In the genomic region with DNA sequence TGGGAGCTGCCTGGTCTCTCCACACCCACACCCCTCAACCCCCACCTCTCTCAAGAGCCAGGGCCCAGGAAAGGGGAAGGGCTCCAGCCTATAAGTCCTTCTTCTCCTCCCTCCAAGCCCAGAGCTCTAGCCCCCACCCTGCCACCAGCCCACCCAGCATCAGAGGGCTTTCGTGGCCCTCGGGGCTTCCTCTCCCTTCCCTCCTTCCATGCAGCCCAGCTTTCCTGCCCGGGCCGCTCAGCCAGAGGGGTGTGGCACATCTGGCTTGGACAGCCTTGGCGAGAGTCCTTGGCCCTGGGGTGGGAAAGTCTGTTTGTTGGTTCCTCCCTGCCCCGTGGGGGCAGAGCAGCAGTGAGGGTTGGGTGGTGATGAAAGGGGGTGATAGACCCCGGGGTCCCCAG, we compare ENCODE assay signal across 13 cellular contexts. TPM values are rescaled to one million over a fixed set of nuclear protein-coding genes. Genes with fewer than 3 reads are reported as not detected.
DNase-seq lines count a peak whose midpoint lies in the region; ATAC-seq and TF ChIP-seq lines count a peak whose summit lies in the region.
"Had no signal": no experiment of that assay in that cellular context is flagged by ENCODE, and none has a peak within 500 bp of the region (broad histone marks: within the 10 kb centered on the region; RNA-seq: fewer than 3 reads in every experiment).

No MANE protein-coding gene starts in this region.

- no peaks in the 10 kb centered on the region for H3K36me3 ChIP-seq in ovary
- H3K36me3 ChIP-seq: Peyer's patch had no signal

- peaks cover 47% of the 10 kb centered on the region for H3K4me1 ChIP-seq in ovary (ENCODE audit: insufficient read depth)

- H3K36me3 Mint-ChIP-seq in nephron progenitor cell (ENCODE audit: low read depth): no peaks in the 10 kb centered on the region
- H3K36me3 Mint-ChIP-seq in activated CD8-positive, alpha-beta memory T cell treated with anti-CD3 and anti-CD28 coated beads, Interleukin-2, amount 10 ng/mL, durations not matched to agents 7 days and 5 days: no peaks in the 10 kb centered on the region
- H3K36me3 Mint-ChIP-seq: stimulated activated memory B cell treated with anti-CD40 and anti-IgM and Interleukin-4, amounts not matched to agents 10 μg/mL and 1 μg/mL and 100 μg/mL, for 72 hours had no signal

- 3 to 8% (median 6%) methylated on average over 7 of the region's 7 CpGs for WGBS in ovary, 3 donors

- H3K27me3 ChIP-seq in ovary: no peaks in the 10 kb centered on the region
- H3K27me3 ChIP-seq: Peyer's patch had no signal

- TF ChIP-seq EP300 in ovary (IDR thresholded peaks at IDR 0.05): no peak

- H3K27me3 Mint-ChIP-seq in nephron progenitor cell (ENCODE audit: low read depth, poor library complexity): peaks cover 19% of the 10 kb centered on the region
- peaks cover 2% of the 10 kb centered on the region for H3K27me3 Mint-ChIP-seq in activated CD8-positive, alpha-beta memory T cell treated with anti-CD3 and anti-CD28 coated beads, Interleukin-2, amount 10 ng/mL, durations not matched to agents 7 days and 5 days

- TF ChIP-seq POLR2A in ovary (IDR thresholded peaks at IDR 0.05): no peak

- H3K27ac Mint-ChIP-seq in nephron progenitor cell: no peak overlapping the region
- no peak overlapping the region for H3K27ac Mint-ChIP-seq in activated CD8-positive, alpha-beta memory T cell treated with anti-CD3 and anti-CD28 coated beads, Interleukin-2, amount 10 ng/mL, durations not matched to agents 7 days and 5 days
- H3K27ac Mint-ChIP-seq: activated T-helper 2 cell treated with anti-CD3 and anti-CD28 coated beads, Interferon-gamma antibody, Interleukin-2, Interleukin-4, amounts not matched to agents 10 μg/mL and 5 μg/mL and 100 μg/mL, durations not matched to agents 14 hours and 24 hours and 36 hours; stimulated activated memory B cell treated with anti-CD40 and anti-IgM and Interleukin-4, amounts not matched to agents 10 μg/mL and 1 μg/mL and 100 μg/mL, for 72 hours had no signal

- H3K4me3 ChIP-seq in AG04449 (ENCODE audit: low read depth, low read length): peak overlapping the region; percentile 12; the same call in 1 of the 2 replicates
- H3K4me3 ChIP-seq in ovary: no peak overlapping the region
- H3K4me3 ChIP-seq: Peyer's patch had no signal

- intact Hi-C loops in ovary (cut with DNase I): loop anchor here in 1 of 4 donors (2.0 kb wide), 1 partner anchor 53 kb away; no protein-coding TSS in a partner anchor

- CTCF ChIA-PET in AG04449 (lab: Yijun Ruan, JAX): interaction anchor here (1.1 to 20.8 kb wide), 11 partner anchors 11 to 210 kb away, joined by 4 to 436 read pairs (median 8); no protein-coding TSS in a partner anchor
- CTCF ChIA-PET in activated CD8-positive, alpha-beta memory T cell treated with anti-CD3 and anti-CD28 coated beads, Interleukin-2, amount 10 ng/mL, durations not matched to agents 7 days and 5 days (lab: Charles Lee): interaction anchor here (0.7 to 4.0 kb wide), 2 partner anchors 207 to 209 kb away, joined by 3 to 36 read pairs; no protein-coding TSS in a partner anchor

- no peak overlapping the region for H3K4me3 Mint-ChIP-seq in nephron progenitor cell
- H3K4me3 Mint-ChIP-seq in activated CD8-positive, alpha-beta memory T cell treated with anti-CD3 and anti-CD28 coated beads, Interleukin-2, amount 10 ng/mL, durations not matched to agents 7 days and 5 days: no peak overlapping the region
- H3K4me3 Mint-ChIP-seq: stimulated activated memory B cell treated with anti-CD40 and anti-IgM and Interleukin-4, amounts not matched to agents 10 μg/mL and 1 μg/mL and 100 μg/mL, for 72 hours had no signal

- DNase-seq in AG04449 (ENCODE audit: low read depth, low spot score): no peak
- peak; percentile 64 for DNase-seq in RPMI7951 (ENCODE audit: low read depth)
- DNase-seq in fibroblast of the conjunctiva (ENCODE audit: low read depth): peak; percentile 77
- DNase-seq in ovary: peak; percentile 82 to 89 (median 84)
- no peak for DNase-seq in nephron progenitor cell
- DNase-seq in AG08396 (ENCODE audit: low spot score): no peak
- no peak for DNase-seq in activated CD8-positive, alpha-beta memory T cell treated with anti-CD3 and anti-CD28 coated beads, Interleukin-2, amount 10 ng/mL, durations not matched to agents 7 days and 5 days
- DNase-seq: KBM-7, Peyer's patch had no signal

- no peak for TF ChIP-seq CTCF in AG04449 (IDR thresholded peaks at IDR 0.05; ENCODE audit: insufficient read depth, low read length, missing control alignments)
- no peak for TF ChIP-seq CTCF in ovary (IDR thresholded peaks at IDR 0.05)
- TF ChIP-seq CTCF in nephron progenitor cell (IDR thresholded peaks at IDR 0.05): no peak

- H3K9me3 ChIP-seq in ovary: no peaks in the 10 kb centered on the region
- H3K9me3 ChIP-seq: Peyer's patch had no signal

- H3K27ac ChIP-seq in ovary: peak overlapping the region; percentile 55 to 93
- H3K27ac ChIP-seq: VCaP had no signal

- H3K4me1 Mint-ChIP-seq in nephron progenitor cell: peaks cover 62% of the 10 kb centered on the region
- H3K4me1 Mint-ChIP-seq in activated CD8-positive, alpha-beta memory T cell treated with anti-CD3 and anti-CD28 coated beads, Interleukin-2, amount 10 ng/mL, durations not matched to agents 7 days and 5 days: no peaks in the 10 kb centered on the region
- H3K4me1 Mint-ChIP-seq: stimulated activated memory B cell treated with anti-CD40 and anti-IgM and Interleukin-4, amounts not matched to agents 10 μg/mL and 1 μg/mL and 100 μg/mL, for 72 hours had no signal

- no peak for ATAC-seq in GM18858 (IDR thresholded peaks at IDR 0.05; ENCODE audit: unreplicated experiment)
- ATAC-seq in activated CD8-positive, alpha-beta memory T cell treated with anti-CD3 and anti-CD28 coated beads, Interleukin-2, amount 10 ng/mL, durations not matched to agents 7 days and 5 days: no peak
- ATAC-seq: stimulated activated memory B cell treated with anti-CD40 and anti-IgM and Interleukin-4, amounts not matched to agents 10 μg/mL and 1 μg/mL and 100 μg/mL, for 72 hours had no signal

- H3K9me3 Mint-ChIP-seq in nephron progenitor cell: no peaks in the 10 kb centered on the region
- no peaks in the 10 kb centered on the region for H3K9me3 Mint-ChIP-seq in activated CD8-positive, alpha-beta memory T cell treated with anti-CD3 and anti-CD28 coated beads, Interleukin-2, amount 10 ng/mL, durations not matched to agents 7 days and 5 days (ENCODE audit: low read depth)
- H3K9me3 Mint-ChIP-seq: activated T-helper 2 cell treated with anti-CD3 and anti-CD28 coated beads, Interferon-gamma antibody, Interleukin-2, Interleukin-4, amounts not matched to agents 10 μg/mL and 5 μg/mL and 100 μg/mL, durations not matched to agents 14 hours and 24 hours and 36 hours; stimulated activated memory B cell treated with anti-CD40 and anti-IgM and Interleukin-4, amounts not matched to agents 10 μg/mL and 1 μg/mL and 100 μg/mL, for 72 hours had no signal

- POLR2A ChIA-PET in AG04449 (lab: Yijun Ruan, JAX): interaction anchor here (0.6 to 2.2 kb wide), 3 partner anchors 13 to 60 kb away, joined by 3 to 5 read pairs (median 3); no protein-coding TSS in a partner anchor

RNA-seq across cellular contexts. Expression of a gene that starts 7.1 kb away (rescaled TPM):
- 2.5 and 3.6 TPM in 2 replicates for total RNA-seq in RPMI7951 (2014; rRNA removed; shearing (Covaris generic))
- 100 to 1,000 TPM; 141 to 568 (median 366) TPM for total RNA-seq in ovary
- polyA plus RNA-seq in ovary: 100 to 1,000 TPM; 140 to 278 TPM
- 1 to 10 TPM; 1.4 to 4.4 TPM for total RNA-seq in activated CD8-positive, alpha-beta memory T cell treated with anti-CD3 and anti-CD28 coated beads, Interleukin-2, amount 10 ng/mL, durations not matched to agents 7 days and 5 days

Comparison
In these comparisons a context has a peak if more than half of its experiments do, and no peak if none do; other contexts are left out.
1. DNase-seq: peak in RPMI7951 (single experiment), fibroblast of the conjunctiva (single experiment) and ovary (5 of 5); none in AG04449 (single experiment), nephron progenitor cell (single experiment), AG08396 (single experiment) and activated CD8-positive, alpha-beta memory T cell treated with anti-CD3 and anti-CD28 coated beads, Interleukin-2, amount 10 ng/mL, durations not matched to agents 7 days and 5 days (single experiment).
2. RNA of a gene that starts 7.1 kb away (total RNA-seq): 141 to 568 TPM in ovary; 1.4 to 4.4 TPM in activated CD8-positive, alpha-beta memory T cell treated with anti-CD3 and anti-CD28 coated beads, Interleukin-2, amount 10 ng/mL, durations not matched to agents 7 days and 5 days and 2.5 to 3.6 TPM in RPMI7951; every median in the first group is over 10 times any median in the second.